ENCODE assay signal across 1 cellular context in genomic region chr7:44998153-44998871, GRCh38.
TF ChIP-seq lines count a peak whose summit lies in the region.

No MANE protein-coding gene starts in this region.

TF ChIP-seq in K562, 482 proteins besides CTCF, POLR2A, EP300 and RAD21 (continued from another document):
- TF ChIP-seq CEBPZ (IDR thresholded peaks at IDR 0.05; ENCODE audit: borderline replicate concordance, low read depth, low read length), result no peak
- TF ChIP-seq POLR2AphosphoS2 (IDR thresholded peaks at IDR 0.05; ENCODE audit: low read length), result no peak
- no peak for TF ChIP-seq ZNF408 (CRISPR knock-in tag; IDR thresholded peaks at IDR 0.05; ENCODE audit: low read depth)
- TF ChIP-seq SMARCA5 (IDR thresholded peaks at IDR 0.05), result no peak
- TF ChIP-seq NFATC3 (IDR thresholded peaks at IDR 0.05), result no peak
